ENCODE assay signal across 28 cellular contexts in the genomic region with DNA sequence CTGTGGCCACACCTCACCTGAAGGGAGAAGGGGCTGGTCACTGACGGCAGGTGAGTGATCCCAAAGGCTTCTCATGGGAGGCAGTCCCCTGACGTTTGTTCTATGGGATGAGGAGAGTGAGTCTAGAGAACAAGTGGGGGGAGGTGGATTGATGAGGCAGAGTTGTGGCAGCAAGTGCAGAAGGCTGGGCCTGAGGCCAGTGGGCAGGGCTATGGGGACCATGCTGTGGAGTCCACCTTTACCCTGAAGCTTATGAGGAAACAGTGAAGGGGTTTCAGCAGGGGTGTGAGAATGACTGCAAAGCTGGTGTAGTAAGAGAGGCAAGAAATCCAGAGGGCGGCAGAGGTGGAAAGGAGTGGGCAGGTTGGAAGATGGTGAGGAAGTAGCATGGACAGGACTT.
"Had no signal": no experiment of that assay in that cellular context is flagged by ENCODE, and none has a peak within 500 bp of the region (broad histone marks: within the 10 kb centered on the region; RNA-seq: fewer than 3 reads in every experiment).

No MANE protein-coding gene starts in this region.

- H3K4me3 ChIP-seq: left lung, lung, ovary, skin epidermis, stomach, testis, thyroid gland, transverse colon, upper lobe of right lung had no signal

- H3K27me3 ChIP-seq: ovary, testis, thyroid gland, transverse colon had no signal

- H3K36me3 Mint-ChIP-seq: immature natural killer cell; mesothelial cell of epicardium; naive B cell; natural killer cell; stimulated activated naive B cell treated with anti-CD40 and anti-IgM and Interleukin-4, amounts not matched to agents 10 μg/mL and 1 μg/mL and 100 μg/mL, for 72 hours had no signal

- DNase-seq: hypothalamus; immature natural killer cell; kidney; left colon; left lung; mesendoderm; naive B cell; natural killer cell; nephron progenitor cell; ovary; retina; right cardiac atrium; stimulated activated CD4-positive, alpha-beta T cell treated with anti-CD3 and anti-CD28 coated beads, Interleukin-12 subunit alpha, Interleukin-12 subunit beta, amount 100 ng/mL, for 4 hours; stimulated activated CD4-positive, alpha-beta T cell treated with anti-CD3 and anti-CD28 coated beads, Interleukin-15, amount 100 ng/mL, for 24 hours; stimulated activated CD4-positive, alpha-beta T cell treated with anti-CD3 and anti-CD28 coated beads, Interleukin-2, amount 100 ng/mL, for 24 hours; stimulated activated CD4-positive, alpha-beta T cell treated with anti-CD3 and anti-CD28 coated beads, Interleukin-4, amount 100 ng/mL, for 1 hour; stimulated activated naive B cell treated with anti-CD40 and anti-IgM and Interleukin-4, amounts not matched to agents 10 μg/mL and 1 μg/mL and 100 μg/mL, for 72 hours; stimulated activated naive CD8-positive, alpha-beta T cell treated with anti-CD3 and anti-CD28 coated beads, Interleukin-15, Interleukin-2, amounts not matched to agents 100 U/mL and 50 U/mL, for 24 hours; stomach; testis; thyroid gland; transverse colon; upper lobe of right lung had no signal

- H3K4me3 Mint-ChIP-seq: immature natural killer cell; mesothelial cell of epicardium; naive B cell; natural killer cell; nephron progenitor cell; stimulated activated naive B cell treated with anti-CD40 and anti-IgM and Interleukin-4, amounts not matched to agents 10 μg/mL and 1 μg/mL and 100 μg/mL, for 72 hours had no signal

- ATAC-seq: left colon; left lung; right cardiac atrium; sciatic nerve; stimulated activated naive B cell treated with anti-CD40 and anti-IgM and Interleukin-4, amounts not matched to agents 10 μg/mL and 1 μg/mL and 100 μg/mL, for 72 hours; stimulated activated naive CD8-positive, alpha-beta T cell treated with anti-CD3 and anti-CD28 coated beads, Interleukin-15, Interleukin-2, amounts not matched to agents 100 U/mL and 50 U/mL, for 24 hours; upper lobe of right lung had no signal

- H3K9me3 ChIP-seq: left lung, ovary, stomach, testis, thyroid gland, transverse colon, upper lobe of right lung had no signal

- H3K27ac ChIP-seq: left lung, ovary, skin epidermis, stomach, testis, thyroid gland, transverse colon, upper lobe of right lung had no signal

- H3K4me1 Mint-ChIP-seq: immature natural killer cell; naive B cell; natural killer cell; stimulated activated naive B cell treated with anti-CD40 and anti-IgM and Interleukin-4, amounts not matched to agents 10 μg/mL and 1 μg/mL and 100 μg/mL, for 72 hours had no signal

- H3K27ac Mint-ChIP-seq: immature natural killer cell; mesothelial cell of epicardium; naive B cell; natural killer cell; nephron progenitor cell; progenitor cell of endocrine pancreas; stimulated activated naive B cell treated with anti-CD40 and anti-IgM and Interleukin-4, amounts not matched to agents 10 μg/mL and 1 μg/mL and 100 μg/mL, for 72 hours had no signal

- H3K4me1 ChIP-seq: left lung, stomach, testis, thyroid gland, transverse colon, upper lobe of right lung had no signal

- H3K9me3 Mint-ChIP-seq: immature natural killer cell; mesothelial cell of epicardium; naive B cell; natural killer cell; nephron progenitor cell; stimulated activated naive B cell treated with anti-CD40 and anti-IgM and Interleukin-4, amounts not matched to agents 10 μg/mL and 1 μg/mL and 100 μg/mL, for 72 hours had no signal

- H3K36me3 ChIP-seq: left lung, ovary, stomach, thyroid gland, transverse colon, upper lobe of right lung had no signal
